24 cellular contexts compared by ENCODE assay signal in the genomic region with DNA sequence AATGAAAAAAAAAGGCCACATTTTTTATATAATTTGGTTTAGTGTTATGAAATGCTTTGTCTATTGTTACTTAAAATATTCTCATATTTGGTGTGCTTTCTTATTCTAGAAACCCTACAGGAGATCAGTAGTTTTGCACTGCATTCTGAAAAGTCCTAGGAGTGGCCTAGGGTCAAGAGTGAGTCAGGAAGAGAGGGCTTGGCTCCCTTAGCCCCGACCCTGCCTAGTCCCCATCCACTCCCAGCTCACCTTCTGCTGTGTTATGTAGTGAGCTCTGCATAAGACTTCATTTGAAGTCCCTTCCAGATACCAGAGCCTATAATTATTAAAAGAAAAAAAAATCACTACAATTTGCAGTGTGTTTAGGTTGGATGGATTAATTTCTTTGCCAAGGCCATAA.
DNase-seq lines count a peak whose midpoint lies in the region; ATAC-seq, FAIRE-seq and TF ChIP-seq lines count a peak whose summit lies in the region.
"Had no signal": no experiment of that assay in that cellular context is flagged by ENCODE, and none has a peak within 500 bp of the region (broad histone marks: within the 10 kb centered on the region; RNA-seq: fewer than 3 reads in every experiment).

No MANE protein-coding gene starts in this region.

- no peak for TF ChIP-seq CTCF in SK-N-SH (IDR thresholded peaks at IDR 0.05)
- no peak for TF ChIP-seq CTCF in GM23338 (conservative IDR thresholded peaks at IDR 0.05; ENCODE audit: low read depth in 2 of 2)
- no peak for TF ChIP-seq CTCF in PC-3 (conservative IDR thresholded peaks at IDR 0.05; ENCODE audit: low read depth, low read length)
- no peak for TF ChIP-seq CTCF in GM12878 (IDR thresholded peaks at IDR 0.05 in 2 of 3, conservative IDR thresholded peaks at IDR 0.05 in 1 of 3; ENCODE audit: control insufficient read depth in 2 of 3, extremely low read depth in 1 of 3, insufficient read depth in 1 of 3, low read depth in 3 of 3, low read length in 3 of 3)
- no peak for TF ChIP-seq CTCF in psoas muscle (IDR thresholded peaks at IDR 0.05)

- no peaks in the 10 kb centered on the region for H3F3A ChIP-seq in SK-N-SH (replicated peaks; ENCODE audit: insufficient read depth)
- H3F3A ChIP-seq in GM23338 (replicated peaks; ENCODE audit: low read depth): no peaks in the 10 kb centered on the region
- H3F3A ChIP-seq in PC-3 (ENCODE audit: low read length, unreplicated experiment): no peaks in the 10 kb centered on the region

- H3K9ac ChIP-seq in SK-N-SH: no peak overlapping the region
- no peak overlapping the region for H3K9ac ChIP-seq in PC-3 (ENCODE audit: low read length)
- H3K9ac ChIP-seq in GM12878 (ENCODE audit: control insufficient read depth, insufficient read depth, low read length): no peak overlapping the region
- H3K9ac ChIP-seq: BLaER1 had no signal

- TF ChIP-seq EP300 in SK-N-SH (IDR thresholded peaks at IDR 0.05; ENCODE audit: borderline replicate concordance in 1 of 2, low read depth in 1 of 2, low read length in 1 of 2) (no peak), GM12878 (IDR thresholded peaks at IDR 0.05; ENCODE audit: borderline replicate concordance in 1 of 2, control insufficient read depth in 1 of 2, low read depth in 2 of 2, low read length in 2 of 2) (no peak)

- no peaks in the 10 kb centered on the region for H3K36me3 ChIP-seq in SK-N-SH (replicated peaks in 1 of 2; ENCODE audit: control insufficient read depth in 1 of 2, insufficient read depth in 2 of 2, low read length in 1 of 2)
- H3K36me3 ChIP-seq in GM23338 (ENCODE audit: insufficient read depth): no peaks in the 10 kb centered on the region
- H3K36me3 ChIP-seq in PC-3 (ENCODE audit: low read depth, low read length): no peaks in the 10 kb centered on the region
- H3K36me3 ChIP-seq in GM12878 (ENCODE audit: control insufficient read depth in 2 of 2, insufficient read depth in 2 of 2, low read length in 1 of 2): peaks cover 6 to 21% of the 10 kb centered on the region in 2 experiments; a peak in 3 of 4 replicates
- no peaks in the 10 kb centered on the region for H3K36me3 ChIP-seq in psoas muscle (ENCODE audit: insufficient read depth in 1 of 2, low read depth in 1 of 2)
- H3K36me3 ChIP-seq: HAP-1 had no signal

- no peaks in the 10 kb centered on the region for H3K79me2 ChIP-seq in SK-N-SH (ENCODE audit: insufficient read depth)
- H3K79me2 ChIP-seq in GM23338 (replicated peaks; ENCODE audit: insufficient read depth): no peaks in the 10 kb centered on the region
- H3K79me2 ChIP-seq in PC-3 (ENCODE audit: low read length): no peaks in the 10 kb centered on the region
- H3K79me2 ChIP-seq in GM12878 (ENCODE audit: control insufficient read depth, insufficient read depth, low read length): no peaks in the 10 kb centered on the region

- TF ChIP-seq POLR2A in GM12878 (IDR thresholded peaks at IDR 0.05; ENCODE audit: low read depth, low read length): no peak

- intact Hi-C loops in PC-3 (cut with micrococcal nuclease) (no loop called here), GM12878 (cut with micrococcal nuclease; ENCODE audit: unreplicated experiment) (loop anchor here (5.0 kb wide), 1 partner anchor 135 kb away; no protein-coding TSS in a partner anchor), psoas muscle (cut with DNase I) (no loop called here)

- no peak for TF ChIP-seq RAD21 in SK-N-SH (IDR thresholded peaks at IDR 0.05; ENCODE audit: low read length)
- no peak for TF ChIP-seq RAD21 in GM12878 (IDR thresholded peaks at IDR 0.05; ENCODE audit: insufficient read depth, low read depth, low read length)

- no peak overlapping the region for H3K4me3 ChIP-seq in SK-N-SH (ENCODE audit: low read depth in 2 of 2, low read length in 1 of 2)
- H3K4me3 ChIP-seq in GM23338: no peak overlapping the region
- no peak overlapping the region for H3K4me3 ChIP-seq in PC-3 (ENCODE audit: low read length)
- no peak overlapping the region for H3K4me3 ChIP-seq in GM12878
- H3K4me3 ChIP-seq in psoas muscle: no peak overlapping the region
- H3K4me3 ChIP-seq: BLaER1, HAP-1 had no signal

- in situ Hi-C loops in GM12878 (cut with MboI): no loop called here

- H3K4me1 ChIP-seq in SK-N-SH (ENCODE audit: control insufficient read depth in 1 of 2, insufficient read depth in 2 of 2, low read depth in 1 of 2, low read length in 1 of 2) (no peaks in the 10 kb centered on the region; a peak in 1 of 4 replicates), GM23338 (ENCODE audit: insufficient read depth) (no peaks in the 10 kb centered on the region), PC-3 (ENCODE audit: insufficient read depth, low read length) (no peaks in the 10 kb centered on the region), GM12878 (ENCODE audit: control insufficient read depth, insufficient read depth, low read length) (peaks cover 37% of the 10 kb centered on the region), psoas muscle (no peaks in the 10 kb centered on the region)
- H3K4me1 ChIP-seq: BLaER1, HAP-1 had no signal

- BruUV-seq in PC-3 (replicated peaks; lab: Mats Ljungman, UMichigan): no TSS peak
- no TSS peak for BruUV-seq in GM12878 (replicated peaks; lab: Mats Ljungman, UMichigan)

- H3K27me3 Mint-ChIP-seq in GM23338 (ENCODE audit: insufficient read depth, low read depth, poor library complexity): no peaks in the 10 kb centered on the region
- H3K27me3 Mint-ChIP-seq: B cell; CD4-positive, alpha-beta T cell; CD8-positive, alpha-beta memory T cell had no signal

- no peak overlapping the region for H3K27ac ChIP-seq in SK-N-SH (ENCODE audit: low read depth in 2 of 2, low read length in 1 of 2)
- H3K27ac ChIP-seq in GM23338 (ENCODE audit: low read depth): no peak overlapping the region
- no peak overlapping the region for H3K27ac ChIP-seq in PC-3 (ENCODE audit: low read length)
- H3K27ac ChIP-seq in GM12878 (ENCODE audit: control insufficient read depth, insufficient read depth): no peak overlapping the region
- H3K27ac ChIP-seq in psoas muscle: no peak overlapping the region
- H3K27ac ChIP-seq: 22Rv1, BLaER1, C4-2B had no signal

- SMC1A ChIA-PET in GM12878 (lab: Charles Lee; ENCODE audit: uncharacterized antibody, unreplicated experiment): interaction anchor here (0.8 to 6.6 kb wide), 8 partner anchors 9 to 118 kb away, joined by 3 to 39 read pairs (median 4); no protein-coding TSS in a partner anchor

- RAD21 ChIA-PET in GM12878 (lab: Charles Lee; ENCODE audit: unreplicated experiment): interaction anchor here (0.6 to 3.1 kb wide), 4 partner anchors 28 to 819 kb away, joined by 3 to 16 read pairs (median 7); no protein-coding TSS in a partner anchor

- no peaks in the 10 kb centered on the region for H3K9me3 Mint-ChIP-seq in GM23338
- H3K9me3 Mint-ChIP-seq: CD4-positive, alpha-beta T cell; CD8-positive, alpha-beta memory T cell; HFFc6 had no signal

- H4K20me1 ChIP-seq in SK-N-SH (ENCODE audit: insufficient read depth) (no peaks in the 10 kb centered on the region), GM23338 (replicated peaks; ENCODE audit: insufficient read depth) (no peaks in the 10 kb centered on the region), PC-3 (ENCODE audit: low read length) (no peaks in the 10 kb centered on the region), GM12878 (ENCODE audit: control insufficient read depth, insufficient read depth) (no peaks in the 10 kb centered on the region)
- H4K20me1 ChIP-seq: BLaER1 had no signal

- H3K27ac Mint-ChIP-seq in GM23338: no peak overlapping the region
- H3K27ac Mint-ChIP-seq: B cell; CD4-positive, alpha-beta T cell; HFFc6 had no signal

- H3K4me2 ChIP-seq in SK-N-SH: no peak overlapping the region
- no peak overlapping the region for H3K4me2 ChIP-seq in GM23338
- no peak overlapping the region for H3K4me2 ChIP-seq in PC-3 (ENCODE audit: low read length)
- H3K4me2 ChIP-seq in GM12878 (ENCODE audit: control insufficient read depth, insufficient read depth): peak overlapping the region; percentile 50; the same call in 1 of the 2 replicates
- H3K4me2 ChIP-seq: BLaER1 had no signal

- DNase-seq in SK-N-SH: no peak
- no peak for DNase-seq in GM23338 (ENCODE audit: low spot score)
- no peak for DNase-seq in PC-3
- no peak for DNase-seq in GM12878 (ENCODE audit: low read depth, low spot score)
- DNase-seq in DMS153 (lab: John Stamatoyannopoulos, UW): no peak
- no peak for DNase-seq in psoas muscle
- DNase-seq in stimulated activated CD4-positive, alpha-beta T cell treated with anti-CD3 and anti-CD28 coated beads, Interleukin-2, amount 100 ng/mL, for 48 hours: no peak
- DNase-seq: CD4-positive, alpha-beta T cell; CD8-positive, alpha-beta memory T cell; DMS 273 treated with DMSO at 0.1 percent for 48 hours; DMS53; DMS79 treated with DMSO at 0.1 percent for 48 hours; GF-D8; GOT3; HFFc6 had no signal

- H3K9me3 ChIP-seq in SK-N-SH (no peaks in the 10 kb centered on the region), PC-3 (ENCODE audit: low read length) (no peaks in the 10 kb centered on the region), GM12878 (replicated peaks; ENCODE audit: control insufficient read depth, insufficient read depth, low read length) (no peaks in the 10 kb centered on the region), psoas muscle (no peaks in the 10 kb centered on the region)
- H3K9me3 ChIP-seq: BLaER1, HAP-1 had no signal

- H3K27me3 ChIP-seq in SK-N-SH (ENCODE audit: insufficient read depth) (no peaks in the 10 kb centered on the region), GM23338 (ENCODE audit: insufficient read depth) (no peaks in the 10 kb centered on the region), PC-3 (ENCODE audit: low read length) (no peaks in the 10 kb centered on the region), GM12878 (replicated peaks in 1 of 2; ENCODE audit: control insufficient read depth in 2 of 2, insufficient read depth in 2 of 2, low read length in 1 of 2) (no peaks in the 10 kb centered on the region), psoas muscle (ENCODE audit: insufficient read depth in 3 of 3, low read length in 2 of 3) (no peaks in the 10 kb centered on the region)
- H3K27me3 ChIP-seq: BLaER1 had no signal

- H3K4me3 Mint-ChIP-seq in GM23338: no peak overlapping the region
- H3K4me3 Mint-ChIP-seq: B cell; CD4-positive, alpha-beta T cell; CD8-positive, alpha-beta memory T cell; HFFc6 had no signal

- CTCF ChIA-PET in SK-N-SH (lab: Yijun Ruan, JAX) (interaction anchor here (0.9 to 1.4 kb wide), 4 partner anchors 8 to 143 kb away, joined by 3 read pairs; partner anchors contain the start of gene INSYN2B), PC-3 (lab: Charles Lee) (no interaction called here), GM12878 (lab: Yijun Ruan, JAX) (interaction anchor here (0.6 to 2.4 kb wide), 3 partner anchors 10 to 143 kb away, joined by 3 to 7 read pairs (median 3); partner anchors contain the start of gene INSYN2B)

- no peaks in the 10 kb centered on the region for H3K4me1 Mint-ChIP-seq in GM23338
- H3K4me1 Mint-ChIP-seq: B cell had no signal

- WGBS in SK-N-SH (ENCODE audit: low lambda C conversion rate): 38% methylated on average over 1 of the region's 1 CpG
- 0% methylated on average over 1 of the region's 1 CpG for WGBS in GM12878 (ENCODE audit: insufficient coverage, insufficient replicate concordance, low lambda C conversion rate, missing lambda C conversion rate)
- WGBS in psoas muscle, 3 donors: 7 to 42% (median 27%) methylated on average over 1 of the region's 1 CpG

- no peak for FAIRE-seq in GM12878 (lab: Jason Lieb, UNC)
- FAIRE-seq: A204.1, D721Med, H54 had no signal

- POLR2A ChIA-PET in SK-N-SH (lab: Yijun Ruan, JAX): no interaction called here
- POLR2A ChIA-PET in PC-3 (lab: Charles Lee; ENCODE audit: unreplicated experiment): no interaction called here
- POLR2A ChIA-PET in GM12878 (lab: Charles Lee): interaction anchor here (1.1 to 1.2 kb wide), 2 partner anchors 85 to 134 kb away, joined by 3 read pairs; no protein-coding TSS in a partner anchor

- no peak overlapping the region for H2AFZ ChIP-seq in SK-N-SH (ENCODE audit: low read depth)
- no peak overlapping the region for H2AFZ ChIP-seq in GM23338
- H2AFZ ChIP-seq in PC-3 (ENCODE audit: low read length): no peak overlapping the region
- no peak overlapping the region for H2AFZ ChIP-seq in GM12878 (ENCODE audit: control insufficient read depth, low read depth, low read length)

- H3K36me3 Mint-ChIP-seq in GM23338 (ENCODE audit: low read depth): no peaks in the 10 kb centered on the region

- H3K9me2 ChIP-seq in SK-N-SH (no peaks in the 10 kb centered on the region), GM23338 (ENCODE audit: insufficient read depth) (peaks cover 8% of the 10 kb centered on the region; the same call in 1 of the 2 replicates), PC-3 (replicated peaks; ENCODE audit: low read length) (no peaks in the 10 kb centered on the region)

- ATAC-seq in SK-N-SH treated with all-trans-retinoic acid at 6 μM for 48 hours (peak; percentile 50; the same call in 2 of the 3 replicates), GM23338 (peak; percentile 73), PC-3 (peak; percentile 31; the same call in 1 of the 2 replicates), GM12878 (peak; percentile 10; the same call in 1 of the 3 replicates), psoas muscle (no peak)

Comparison
In these comparisons a context has a peak if more than half of its experiments do, and no peak if none do; other contexts are left out.
1. ATAC-seq: peak in SK-N-SH treated with all-trans-retinoic acid at 6 μM for 48 hours (single experiment), GM23338 (single experiment), PC-3 (single experiment) and GM12878 (single experiment); none in psoas muscle (0 of 4).